In the genomic region with DNA sequence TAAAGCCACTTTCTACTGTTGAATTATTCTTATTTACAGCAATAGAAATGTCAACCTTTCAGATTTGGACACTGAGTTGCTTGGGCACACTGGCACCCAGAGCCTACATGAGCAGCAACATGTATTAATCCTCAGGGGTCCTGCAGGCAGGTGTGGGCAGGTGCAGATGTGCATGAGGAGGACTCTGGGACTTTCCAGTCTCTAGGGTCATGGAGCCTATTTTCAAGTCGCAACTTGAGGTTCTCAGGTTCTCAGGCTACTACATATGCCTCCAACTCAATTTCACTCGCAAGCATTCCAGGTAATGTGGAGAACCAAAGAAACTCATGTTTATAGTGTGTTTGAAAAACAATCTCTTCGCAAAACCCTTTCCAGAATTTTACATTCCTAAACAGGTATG, we compare ENCODE assay signal across 16 cellular contexts.
A peak's percentile ranks its signal among the peaks of the same experiment; 100 is the strongest.
DNase-seq lines count a peak whose midpoint lies in the region; ATAC-seq, FAIRE-seq and TF ChIP-seq lines count a peak whose summit lies in the region.
"Had no signal": no experiment of that assay in that cellular context is flagged by ENCODE, and none has a peak within 500 bp of the region (broad histone marks: within the 10 kb centered on the region; RNA-seq: fewer than 3 reads in every experiment).

No MANE protein-coding gene starts in this region.

- no peak overlapping the region for H3K4me3 Mint-ChIP-seq in astrocyte (ENCODE audit: unreplicated experiment)
- H3K4me3 Mint-ChIP-seq: CD8-positive, alpha-beta memory T cell had no signal

- no peak overlapping the region for H3K27ac ChIP-seq in astrocyte (ENCODE audit: low read depth, low read length)
- peak overlapping the region; percentile 27 for H3K27ac ChIP-seq in foreskin keratinocyte
- peak overlapping the region; percentile 60 to 79 (median 69) for H3K27ac ChIP-seq in sigmoid colon
- H3K27ac ChIP-seq: BLaER1 had no signal

- intact Hi-C loops in sigmoid colon (cut with DNase I), result no loop called here

- H3K9ac ChIP-seq in astrocyte (ENCODE audit: low read length), result no peak overlapping the region
- H3K9ac ChIP-seq: BLaER1 had no signal

- peaks cover 7% of the 10 kb centered on the region for H4K20me1 ChIP-seq in astrocyte (ENCODE audit: insufficient read depth, low read length)
- H4K20me1 ChIP-seq: BLaER1 had no signal

- H3K9me3 Mint-ChIP-seq in astrocyte (ENCODE audit: unreplicated experiment), result no peaks in the 10 kb centered on the region
- H3K9me3 Mint-ChIP-seq: CD8-positive, alpha-beta memory T cell; HFFc6 had no signal

- no peak for TF ChIP-seq POLR2A in sigmoid colon (IDR thresholded peaks at IDR 0.05)

- no peaks in the 10 kb centered on the region for H3K27me3 ChIP-seq in astrocyte (ENCODE audit: insufficient read depth, low read length)
- H3K27me3 ChIP-seq in foreskin keratinocyte, result no peaks in the 10 kb centered on the region
- no peaks in the 10 kb centered on the region for H3K27me3 ChIP-seq in sigmoid colon
- H3K27me3 ChIP-seq: BLaER1 had no signal

- H3K36me3 ChIP-seq in astrocyte (ENCODE audit: insufficient read depth, low read length) (no peaks in the 10 kb centered on the region), sigmoid colon (no peaks in the 10 kb centered on the region)
- H3K36me3 ChIP-seq: BLaER1 had no signal

- no peak overlapping the region for H2AFZ ChIP-seq in astrocyte (ENCODE audit: low read depth, low read length)

- peaks cover 47% of the 10 kb centered on the region for H3K4me1 Mint-ChIP-seq in astrocyte (ENCODE audit: low read depth, unreplicated experiment)

- WGBS in sigmoid colon, 2 donors, result 97% methylated on average over 3 of the region's 3 CpGs

- peaks cover 43% of the 10 kb centered on the region for H3K4me1 ChIP-seq in astrocyte (ENCODE audit: insufficient read depth, low read length)
- peaks cover 41% of the 10 kb centered on the region for H3K4me1 ChIP-seq in foreskin keratinocyte
- peaks cover 0 to 83% (median 71%) of the 10 kb centered on the region in 4 donors for H3K4me1 ChIP-seq in sigmoid colon

- no peaks in the 10 kb centered on the region for H3K27me3 Mint-ChIP-seq in astrocyte (ENCODE audit: low read depth, unreplicated experiment)

- H3K4me3 ChIP-seq in GM12865 (ENCODE audit: low read depth, low read length) (no peak overlapping the region), astrocyte (ENCODE audit: insufficient read depth, low read depth, low read length) (no peak overlapping the region), sigmoid colon (no peak overlapping the region)
- H3K4me3 ChIP-seq: BLaER1 had no signal

- H3K36me3 Mint-ChIP-seq in astrocyte (ENCODE audit: low read depth, unreplicated experiment), result peaks cover 5% of the 10 kb centered on the region
- H3K36me3 Mint-ChIP-seq: CD8-positive, alpha-beta memory T cell had no signal

- H3K9me3 ChIP-seq in astrocyte (ENCODE audit: insufficient read depth, low read depth, low read length) (no peaks in the 10 kb centered on the region), sigmoid colon (no peaks in the 10 kb centered on the region)
- H3K9me3 ChIP-seq: BLaER1, Caco-2 had no signal

- H3K4me2 ChIP-seq in astrocyte (ENCODE audit: low read length), result no peak overlapping the region
- H3K4me2 ChIP-seq: BLaER1 had no signal

- no peak for ATAC-seq in foreskin keratinocyte
- ATAC-seq in HG02642 (IDR thresholded peaks at IDR 0.05; ENCODE audit: poor library complexity, unreplicated experiment), result no peak

- H3K27ac Mint-ChIP-seq in astrocyte (ENCODE audit: unreplicated experiment), result peak overlapping the region; percentile 98
- H3K27ac Mint-ChIP-seq: CD8-positive, alpha-beta memory T cell had no signal

- TF ChIP-seq EP300 in sigmoid colon (IDR thresholded peaks at IDR 0.05), result no peak

- no peak for TF ChIP-seq CTCF in GM12865 (IDR thresholded peaks at IDR 0.05; ENCODE audit: insufficient read depth, low read depth, low read length, missing control alignments)
- no peak for TF ChIP-seq CTCF in astrocyte (IDR thresholded peaks at IDR 0.05; ENCODE audit: insufficient read depth, low read depth, low read length)
- TF ChIP-seq CTCF in foreskin keratinocyte (conservative IDR thresholded peaks at IDR 0.05), result no peak
- no peak for TF ChIP-seq CTCF in sigmoid colon (IDR thresholded peaks at IDR 0.05)

- peak; percentile 42 for DNase-seq in GM12865 (ENCODE audit: low read depth)
- DNase-seq in astrocyte (ENCODE audit: low read depth), result no peak
- no peak for DNase-seq in foreskin keratinocyte
- DNase-seq in sigmoid colon, result no peak
- no peak for DNase-seq in Kasumi-1 (lab: John Stamatoyannopoulos, UW)
- no peak for DNase-seq in NCI-H69 (lab: John Stamatoyannopoulos, UW)
- DNase-seq: 8988T; AML-193; Caco-2; CD8-positive, alpha-beta memory T cell; GF-D8; HCEC 1CT; HFFc6 had no signal

- peaks cover 90% of the 10 kb centered on the region for H3K79me2 ChIP-seq in astrocyte (ENCODE audit: insufficient read depth, low read length)

- FAIRE-seq in astrocyte (lab: Jason Lieb, UNC), result no peak
- FAIRE-seq: GM18507 had no signal
